Comparison of ENCODE assay signal across 9 cellular contexts in genomic region chr3:44862221-44862637, GRCh38. TPM values are rescaled to one million over a fixed set of nuclear protein-coding genes. Genes with fewer than 3 reads are reported as not detected.
DNase-seq lines count a peak whose midpoint lies in the region; ATAC-seq and TF ChIP-seq lines count a peak whose summit lies in the region.
"Had no signal": no experiment of that assay in that cellular context is flagged by ENCODE, and none has a peak within 500 bp of the region (broad histone marks: within the 10 kb centered on the region; RNA-seq: fewer than 3 reads in every experiment).

No MANE protein-coding gene starts in this region.

- H3K4me1 ChIP-seq in DND-41 (ENCODE audit: insufficient read depth, low read length) (peaks cover 56% of the 10 kb centered on the region), gastroesophageal sphincter (peaks cover 0 to 25% (median 5%) of the 10 kb centered on the region in 3 donors)

- ATAC-seq in DND-41 (ENCODE audit: insufficient read depth, low read depth) = no peak; the same call in 2 of the 3 replicates
- ATAC-seq in GM19452 (IDR thresholded peaks at IDR 0.05; ENCODE audit: unreplicated experiment) = peak; percentile 33
- ATAC-seq in HG03460 (IDR thresholded peaks at IDR 0.05; ENCODE audit: unreplicated experiment) = peak; percentile 30
- ATAC-seq in gastroesophageal sphincter = peak; percentile 49

- peaks cover under 1% of the 10 kb centered on the region for H3K9me3 Mint-ChIP-seq in activated CD4-positive, alpha-beta T cell treated with anti-CD3 and anti-CD28 coated beads, Interleukin-2, amount 10 ng/mL, durations not matched to agents 7 days and 5 days

- H3K27ac ChIP-seq in DND-41 (ENCODE audit: low read length) (peak overlapping the region; percentile 73), gastroesophageal sphincter (peak overlapping the region; percentile 86 to 96 (median 92))

- peaks cover 10% of the 10 kb centered on the region; the same call in 1 of the 2 replicates for H3K36me3 ChIP-seq in DND-41 (ENCODE audit: insufficient read depth, low read length)
- H3K36me3 ChIP-seq in gastroesophageal sphincter = peaks cover 0 to 16% of the 10 kb centered on the region in 2 donors

- H3K4me1 Mint-ChIP-seq in activated CD4-positive, alpha-beta T cell treated with anti-CD3 and anti-CD28 coated beads, Interleukin-2, amount 10 ng/mL, durations not matched to agents 7 days and 5 days = peaks cover 38% of the 10 kb centered on the region

- H4K20me1 ChIP-seq in DND-41 (ENCODE audit: insufficient read depth, low read length) = 0 out of 2 replicates have a peak, but pooled peaks cover 4% of the 10 kb centered on the region

- CTCF ChIA-PET in activated CD4-positive, alpha-beta T cell treated with anti-CD3 and anti-CD28 coated beads, Interleukin-2, amount 10 ng/mL, durations not matched to agents 7 days and 5 days (lab: Charles Lee) = no interaction called here

- H3K4me3 Mint-ChIP-seq in activated CD4-positive, alpha-beta T cell treated with anti-CD3 and anti-CD28 coated beads, Interleukin-2, amount 10 ng/mL, durations not matched to agents 7 days and 5 days = peak overlapping the region; percentile 79

- H3K27me3 Mint-ChIP-seq in activated CD4-positive, alpha-beta T cell treated with anti-CD3 and anti-CD28 coated beads, Interleukin-2, amount 10 ng/mL, durations not matched to agents 7 days and 5 days = no peaks in the 10 kb centered on the region

- H2AFZ ChIP-seq in DND-41 (ENCODE audit: low read depth, low read length) = peak overlapping the region; percentile 86

- TF ChIP-seq EP300 in gastroesophageal sphincter (IDR thresholded peaks at IDR 0.05) = no peak

- peaks cover 23% of the 10 kb centered on the region for H3K36me3 Mint-ChIP-seq in activated CD4-positive, alpha-beta T cell treated with anti-CD3 and anti-CD28 coated beads, Interleukin-2, amount 10 ng/mL, durations not matched to agents 7 days and 5 days (ENCODE audit: low read depth)

- TF ChIP-seq POLR2A in gastroesophageal sphincter (IDR thresholded peaks at IDR 0.05) = no peak

- H3K4me2 ChIP-seq in DND-41 (ENCODE audit: insufficient read depth, low read length) = peak overlapping the region; percentile 81

- DNase-seq in DND-41 = no peak
- no peak for DNase-seq in activated CD4-positive, alpha-beta T cell treated with anti-CD3 and anti-CD28 coated beads, Interleukin-2, amount 10 ng/mL, durations not matched to agents 7 days and 5 days
- peak; percentile 23 for DNase-seq in renal cortical epithelial cell (ENCODE audit: low read depth)
- DNase-seq in ureter (ENCODE audit: low spot score) = no peak
- DNase-seq in KG1 (lab: John Stamatoyannopoulos, UW) = no peak

- H3K27me3 ChIP-seq in DND-41 (ENCODE audit: insufficient read depth, low read length, poor library complexity) = no peaks in the 10 kb centered on the region
- H3K27me3 ChIP-seq in gastroesophageal sphincter = no peaks in the 10 kb centered on the region

- POLR2A ChIA-PET in activated CD4-positive, alpha-beta T cell treated with anti-CD3 and anti-CD28 coated beads, Interleukin-2, amount 10 ng/mL, durations not matched to agents 7 days and 5 days (lab: Charles Lee) = no interaction called here

- H3K27ac Mint-ChIP-seq in activated CD4-positive, alpha-beta T cell treated with anti-CD3 and anti-CD28 coated beads, Interleukin-2, amount 10 ng/mL, durations not matched to agents 7 days and 5 days = peak overlapping the region; percentile 89

- WGBS in gastroesophageal sphincter (ENCODE audit: low coverage in 1 of 2), 2 donors = 2% methylated on average over 8 of the region's 26 CpGs; no CpG with 5 or more reads in 1 of the 2 donors

- H3K9me3 ChIP-seq in DND-41 (ENCODE audit: insufficient read depth, low read length, severe bottlenecking) = no peaks in the 10 kb centered on the region
- H3K9me3 ChIP-seq in gastroesophageal sphincter = peaks cover 0 to 1% (median 0%) of the 10 kb centered on the region in 3 donors

- H3K79me2 ChIP-seq in DND-41 (ENCODE audit: insufficient read depth, low read length) = peaks cover 13% of the 10 kb centered on the region

- TF ChIP-seq CTCF in DND-41 (IDR thresholded peaks at IDR 0.05; ENCODE audit: borderline replicate concordance, extremely low read depth, low read length, poor library complexity, severe bottlenecking) (no peak), gastroesophageal sphincter (IDR thresholded peaks at IDR 0.05) (no peak)

- peak overlapping the region; percentile 70 for H3K9ac ChIP-seq in DND-41 (ENCODE audit: low read depth, low read length)

- H3K4me3 ChIP-seq in DND-41 (ENCODE audit: low read depth in 1 of 2, low read length in 2 of 2) = peak overlapping the region; percentile 42 to 83
- H3K4me3 ChIP-seq in gastroesophageal sphincter = peak overlapping the region; percentile 65 to 75

RNA-seq across cellular contexts. Expression of gene TMEM42, which starts 0.5 kb away (rescaled TPM):
- total RNA-seq in activated CD4-positive, alpha-beta T cell treated with anti-CD3 and anti-CD28 coated beads, Interleukin-2, amount 10 ng/mL, durations not matched to agents 7 days and 5 days = 10 to 100 TPM; 10.7 to 13.0 TPM
- total RNA-seq in gastroesophageal sphincter = 10 to 100 TPM in 2 of 4 donors, 1 to 10 TPM in 2; 7.0 to 14.9 (median 9.0) TPM
- 14.3 and 16.5 TPM in 2 replicates for total RNA-seq in renal cortical epithelial cell
- total RNA-seq in ureter = 13.1 TPM

RNA-seq across cellular contexts. Expression of gene TGM4, which starts 12.2 kb away (rescaled TPM):
- not detected for total RNA-seq in activated CD4-positive, alpha-beta T cell treated with anti-CD3 and anti-CD28 coated beads, Interleukin-2, amount 10 ng/mL, durations not matched to agents 7 days and 5 days
- total RNA-seq in gastroesophageal sphincter (not detected), renal cortical epithelial cell (0.30 and 0.35 TPM in 2 replicates), ureter (not detected)
- total RNA-seq: subcutaneous adipose tissue had no signal
